Comparison of ENCODE assay signal across 1 cellular context in genomic region chr17:50831430-50832064, GRCh38.
TF ChIP-seq lines count a peak whose summit lies in the region.

No MANE protein-coding gene starts in this region.

TF ChIP-seq in K562, 482 proteins besides CTCF, POLR2A, EP300 and RAD21 (continued from another document):
- TF ChIP-seq PKNOX1 (IDR thresholded peaks at IDR 0.05) (peak; percentile 13; the same call in 1 of the 2 replicates), RHOXF2B (CRISPR knock-in tag; conservative IDR thresholded peaks at IDR 0.05) (no peak), SMAD4 (CRISPR knock-in tag; conservative IDR thresholded peaks at IDR 0.05) (peak; percentile 49; the same call in 1 of the 2 replicates), ATF1 (CRISPR knock-in tag; IDR thresholded peaks at IDR 0.05) (no peak), ATF1 (tag; IDR thresholded peaks at IDR 0.05) (peak; percentile 76), GATA2 (CRISPR knock-in tag; IDR thresholded peaks at IDR 0.05) (0 out of 2 replicates have a peak, but pooled peaks have one; percentile 6), MITF (IDR thresholded peaks at IDR 0.05) (no peak), PTRF (tag; IDR thresholded peaks at IDR 0.05) (no peak), MGA (IDR thresholded peaks at IDR 0.05) (0 out of 2 replicates have a peak, but pooled peaks have one; percentile 16), ZFP91 (CRISPR knock-in tag; IDR thresholded peaks at IDR 0.05) (no peak), IRF1 (CRISPR knock-in tag; IDR thresholded peaks at IDR 0.05; ENCODE audit: borderline replicate concordance) (no peak), ZNF445 (CRISPR knock-in tag; IDR thresholded peaks at IDR 0.05; ENCODE audit: low read depth) (no peak), ZNF146 (CRISPR knock-in tag; IDR thresholded peaks at IDR 0.05; ENCODE audit: unreplicated experiment) (no peak), THAP12 (CRISPR knock-in tag; IDR thresholded peaks at IDR 0.05) (0 out of 2 replicates have a peak, but pooled peaks have one; percentile 5), POLR2G (IDR thresholded peaks at IDR 0.05; ENCODE audit: low read depth, low read length) (peak; percentile 35; the same call in 1 of the 2 replicates), HNRNPLL (IDR thresholded peaks at IDR 0.05; ENCODE audit: low read depth, low read length, poor library complexity, severe bottlenecking) (no peak), CC2D1A (IDR thresholded peaks at IDR 0.05) (no peak), FIP1L1 (IDR thresholded peaks at IDR 0.05; ENCODE audit: low read depth, low read length, poor library complexity, severe bottlenecking) (no peak), ZSCAN32 (CRISPR knock-in tag; IDR thresholded peaks at IDR 0.05) (no peak), ZNF316 (IDR thresholded peaks at IDR 0.05) (peak; percentile 71), ZBTB2 (IDR thresholded peaks at IDR 0.05) (0 out of 2 replicates have a peak, but pooled peaks have one; percentile 35), CEBPG (CRISPR knock-in tag; IDR thresholded peaks at IDR 0.05) (no peak), CEBPG (tag; conservative IDR thresholded peaks at IDR 0.05 in 1 of 2, IDR thresholded peaks at IDR 0.05 in 1 of 2) (no peak), E2F4 (CRISPR knock-in tag; IDR thresholded peaks at IDR 0.05; ENCODE audit: low read depth) (no peak), ETV1 (tag; conservative IDR thresholded peaks at IDR 0.05; ENCODE audit: low read depth) (peak; percentile 74), L3MBTL2 (IDR thresholded peaks at IDR 0.05) (peak; percentile 27; the same call in 1 of the 2 replicates), SOX6 (IDR thresholded peaks at IDR 0.05) (no peak), MCM2 (IDR thresholded peaks at IDR 0.05; ENCODE audit: low read depth) (no peak), MAZ (CRISPR knock-in tag; conservative IDR thresholded peaks at IDR 0.05 in 1 of 2, IDR thresholded peaks at IDR 0.05 in 1 of 2) (peak in 1 of 2 experiments; percentile 23; a peak in 1 of 4 replicates), SRF (CRISPR knock-in tag; IDR thresholded peaks at IDR 0.05) (no peak), ZNF384 (IDR thresholded peaks at IDR 0.05; ENCODE audit: low read depth, low read length) (peak; percentile 60)
